22 cellular contexts compared by ENCODE assay signal in genomic region chr12:19528750-19529149, GRCh38.
DNase-seq lines count a peak whose midpoint lies in the region; ATAC-seq and TF ChIP-seq lines count a peak whose summit lies in the region.
"Had no signal": no experiment of that assay in that cellular context is flagged by ENCODE, and none has a peak within 500 bp of the region (broad histone marks: within the 10 kb centered on the region; RNA-seq: fewer than 3 reads in every experiment).

No MANE protein-coding gene starts in this region.

- H3K4me3 ChIP-seq in smooth muscle cell, result no peak overlapping the region
- H3K4me3 ChIP-seq in OCI-LY7 (ENCODE audit: low read depth, low read length, poor library complexity, severe bottlenecking), result no peak overlapping the region
- H3K4me3 ChIP-seq: A549, stomach, uterus had no signal

- H3K27me3 Mint-ChIP-seq in activated CD4-positive, alpha-beta T cell treated with anti-CD3 and anti-CD28 coated beads for 36 hours, result no peaks in the 10 kb centered on the region
- no peaks in the 10 kb centered on the region for H3K27me3 Mint-ChIP-seq in activated CD4-positive, alpha-beta T cell treated with anti-CD3 and anti-CD28 coated beads, Interleukin-2, amount 10 ng/mL, durations not matched to agents 7 days and 5 days
- no peaks in the 10 kb centered on the region for H3K27me3 Mint-ChIP-seq in T-helper 17 cell

- peaks cover 29% of the 10 kb centered on the region for H3K4me1 Mint-ChIP-seq in activated CD4-positive, alpha-beta T cell treated with anti-CD3 and anti-CD28 coated beads for 36 hours
- peaks cover 22% of the 10 kb centered on the region for H3K4me1 Mint-ChIP-seq in activated CD4-positive, alpha-beta T cell treated with anti-CD3 and anti-CD28 coated beads, Interleukin-2, amount 10 ng/mL, durations not matched to agents 7 days and 5 days
- peaks cover 26% of the 10 kb centered on the region for H3K4me1 Mint-ChIP-seq in T-helper 17 cell

- peaks cover 8% of the 10 kb centered on the region for H3K4me1 ChIP-seq in smooth muscle cell (ENCODE audit: low read depth)
- no peaks in the 10 kb centered on the region for H3K4me1 ChIP-seq in OCI-LY7 (ENCODE audit: insufficient read depth, low read length, poor library complexity, severe bottlenecking)

- H3K79me2 ChIP-seq in smooth muscle cell (ENCODE audit: low read depth) (no peaks in the 10 kb centered on the region), OCI-LY7 (ENCODE audit: insufficient read depth, low read depth, low read length) (no peaks in the 10 kb centered on the region)

- H3F3A ChIP-seq in smooth muscle cell (ENCODE audit: low read depth), result no peaks in the 10 kb centered on the region

- intact Hi-C loops in activated CD4-positive, alpha-beta T cell treated with anti-CD3 and anti-CD28 coated beads for 36 hours (cut with DNase I, micrococcal nuclease), result no loop called here
- intact Hi-C loops in OCI-LY7 (cut with micrococcal nuclease; ENCODE audit: unreplicated experiment), result no loop called here

- no peaks in the 10 kb centered on the region for H3K9me3 ChIP-seq in T-helper 17 cell (ENCODE audit: control insufficient read depth, low read length, poor library complexity, severe bottlenecking)
- no peaks in the 10 kb centered on the region for H3K9me3 ChIP-seq in smooth muscle cell (replicated peaks; ENCODE audit: low read depth)
- H3K9me3 ChIP-seq in OCI-LY7 (ENCODE audit: low read length), result no peaks in the 10 kb centered on the region
- H3K9me3 ChIP-seq: A549, stomach, uterus had no signal

- no peak overlapping the region for H3K4me3 Mint-ChIP-seq in activated CD4-positive, alpha-beta T cell treated with anti-CD3 and anti-CD28 coated beads for 36 hours
- H3K4me3 Mint-ChIP-seq in activated CD4-positive, alpha-beta T cell treated with anti-CD3 and anti-CD28 coated beads, Interleukin-2, amount 10 ng/mL, durations not matched to agents 7 days and 5 days, result no peak overlapping the region
- H3K4me3 Mint-ChIP-seq in T-helper 17 cell, result no peak overlapping the region
- H3K4me3 Mint-ChIP-seq: neural crest cell had no signal

- POLR2A ChIA-PET in activated CD4-positive, alpha-beta T cell treated with anti-CD3 and anti-CD28 coated beads for 36 hours (lab: Charles Lee), result no interaction called here
- POLR2A ChIA-PET in activated CD4-positive, alpha-beta T cell treated with anti-CD3 and anti-CD28 coated beads, Interleukin-2, amount 10 ng/mL, durations not matched to agents 7 days and 5 days (lab: Charles Lee), result no interaction called here
- POLR2A ChIA-PET in OCI-LY7 (lab: Charles Lee), result no interaction called here

- H3K9me2 ChIP-seq in OCI-LY7 (ENCODE audit: insufficient read depth, low read length), result no peaks in the 10 kb centered on the region

- no peak overlapping the region for H3K9ac ChIP-seq in smooth muscle cell (ENCODE audit: low read depth)

- DNase-seq in activated CD4-positive, alpha-beta T cell treated with anti-CD3 and anti-CD28 coated beads for 36 hours, result no peak
- no peak for DNase-seq in activated CD4-positive, alpha-beta T cell treated with anti-CD3 and anti-CD28 coated beads, Interleukin-2, amount 10 ng/mL, durations not matched to agents 7 days and 5 days
- DNase-seq in T-helper 17 cell (no peak), smooth muscle cell (lab: John Stamatoyannopoulos, UW; ENCODE audit: unreplicated experiment) (no peak), OCI-LY7 (ENCODE audit: low spot score) (no peak), inferior parietal cortex (ENCODE audit: extremely low spot score) (no peak)
- no peak for DNase-seq in stimulated activated CD4-positive, alpha-beta T cell treated with anti-CD3 and anti-CD28 coated beads, Interleukin-15, amount 100 ng/mL, for 24 hours
- DNase-seq: activated effector memory CD4-positive, alpha-beta T cell treated with Interleukin-2 at 50 U/mL for 16 hours; cortex of kidney; EL; erythroblast; NCI-H146; NCI-H446; NK-92 treated with Interleukin-12 subunit alpha and Interleukin-12 subunit beta, amount 100 ng/mL, for 24 hours; stimulated activated CD4-positive, alpha-beta T cell treated with anti-CD3 and anti-CD28 coated beads, Interleukin-12 subunit alpha, Interleukin-12 subunit beta, amount 100 ng/mL, for 4 hours; stomach; uterus; WERI-Rb-1 had no signal

- WGBS in smooth muscle cell (ENCODE audit: low lambda C conversion rate), result 94% methylated on average over 2 of the region's 2 CpGs

- BruUV-seq in OCI-LY7 (replicated peaks; lab: Mats Ljungman, UMichigan), result no TSS peak

- H3K27ac Mint-ChIP-seq in activated CD4-positive, alpha-beta T cell treated with anti-CD3 and anti-CD28 coated beads for 36 hours, result peak overlapping the region; percentile 62
- no peak overlapping the region for H3K27ac Mint-ChIP-seq in activated CD4-positive, alpha-beta T cell treated with anti-CD3 and anti-CD28 coated beads, Interleukin-2, amount 10 ng/mL, durations not matched to agents 7 days and 5 days
- H3K27ac Mint-ChIP-seq in T-helper 17 cell, result peak overlapping the region; percentile 76

- H3K4me2 ChIP-seq in smooth muscle cell (no peak overlapping the region), OCI-LY7 (ENCODE audit: low read length) (no peak overlapping the region)
- H3K4me2 ChIP-seq: A549 had no signal

- H4K20me1 ChIP-seq in smooth muscle cell (ENCODE audit: low read depth), result no peaks in the 10 kb centered on the region
- H4K20me1 ChIP-seq in OCI-LY7 (ENCODE audit: insufficient read depth, low read length), result no peaks in the 10 kb centered on the region

- peaks cover 4% of the 10 kb centered on the region for H3K36me3 Mint-ChIP-seq in activated CD4-positive, alpha-beta T cell treated with anti-CD3 and anti-CD28 coated beads for 36 hours (ENCODE audit: low read depth)
- H3K36me3 Mint-ChIP-seq in activated CD4-positive, alpha-beta T cell treated with anti-CD3 and anti-CD28 coated beads, Interleukin-2, amount 10 ng/mL, durations not matched to agents 7 days and 5 days (ENCODE audit: low read depth), result peaks cover 7% of the 10 kb centered on the region
- peaks cover 5% of the 10 kb centered on the region for H3K36me3 Mint-ChIP-seq in T-helper 17 cell (ENCODE audit: low read depth)

- H3K36me3 ChIP-seq in smooth muscle cell (ENCODE audit: low read depth) (no peaks in the 10 kb centered on the region), OCI-LY7 (ENCODE audit: insufficient read depth, low read length) (no peaks in the 10 kb centered on the region)
- H3K36me3 ChIP-seq: uterus, WERI-Rb-1 had no signal

- no peaks in the 10 kb centered on the region for H3K27me3 ChIP-seq in smooth muscle cell (ENCODE audit: low read depth)
- H3K27me3 ChIP-seq: stomach, uterus had no signal

- H3K27ac ChIP-seq in smooth muscle cell (ENCODE audit: low read depth) (peak overlapping the region; percentile 25), OCI-LY7 (ENCODE audit: low read depth, low read length, poor library complexity, severe bottlenecking) (no peak overlapping the region)
- H3K27ac ChIP-seq: A549, C4-2B, stomach, WERI-Rb-1 had no signal

- peak; percentile 33 for ATAC-seq in activated CD4-positive, alpha-beta T cell treated with anti-CD3 and anti-CD28 coated beads for 36 hours
- ATAC-seq in T-helper 17 cell, result no peak
- ATAC-seq in esophagus mucosa, result peak; percentile 33

- CTCF ChIA-PET in activated CD4-positive, alpha-beta T cell treated with anti-CD3 and anti-CD28 coated beads for 36 hours (lab: Charles Lee), result no interaction called here
- CTCF ChIA-PET in activated CD4-positive, alpha-beta T cell treated with anti-CD3 and anti-CD28 coated beads, Interleukin-2, amount 10 ng/mL, durations not matched to agents 7 days and 5 days (lab: Charles Lee), result no interaction called here
- CTCF ChIA-PET in OCI-LY7 (lab: Charles Lee; ENCODE audit: unreplicated experiment), result no interaction called here

- H2AFZ ChIP-seq in smooth muscle cell (ENCODE audit: low read depth) (no peak overlapping the region), OCI-LY7 (ENCODE audit: low read length) (no peak overlapping the region)

- TF ChIP-seq CTCF in smooth muscle cell (IDR thresholded peaks at IDR 0.05; ENCODE audit: borderline replicate concordance, insufficient read depth, poor library complexity, severe bottlenecking) (no peak), OCI-LY7 (conservative IDR thresholded peaks at IDR 0.05; ENCODE audit: low read length) (no peak)

- H3K9me3 Mint-ChIP-seq in activated CD4-positive, alpha-beta T cell treated with anti-CD3 and anti-CD28 coated beads for 36 hours (ENCODE audit: low read depth), result peaks cover under 1% of the 10 kb centered on the region
- peaks cover under 1% of the 10 kb centered on the region for H3K9me3 Mint-ChIP-seq in activated CD4-positive, alpha-beta T cell treated with anti-CD3 and anti-CD28 coated beads, Interleukin-2, amount 10 ng/mL, durations not matched to agents 7 days and 5 days
- H3K9me3 Mint-ChIP-seq: neural crest cell had no signal
